ENCODE assay signal across 34 cellular contexts in genomic region chr1:152640351-152640750, GRCh38. TPM values are rescaled to one million over a fixed set of nuclear protein-coding genes. Genes with fewer than 3 reads are reported as not detected.
"Had no signal": no experiment of that assay in that cellular context is flagged by ENCODE, and none has a peak within 500 bp of the region (broad histone marks: within the 10 kb centered on the region; RNA-seq: fewer than 3 reads in every experiment).

No MANE protein-coding gene starts in this region.

- H3K27ac ChIP-seq: KMS-11, Peyer's patch, SJSA1 had no signal

- H3K27me3 ChIP-seq: MG63, Peyer's patch had no signal

- H3K9me3 ChIP-seq: MG63, Peyer's patch, SJSA1, SK-N-SH had no signal

- H3K9ac ChIP-seq: KMS-11, SK-N-SH had no signal

- H3K4me1 ChIP-seq: Peyer's patch, SJSA1 had no signal

- DNase-seq: Karpas-422, KBM-7, MG63, NCI-H1048, NCI-H1092 treated with DMSO at 0.1 percent for 48 hours, NCI-H1105 treated with DMSO at 0.1 percent for 48 hours, NCI-H1417, NCI-H1436, NCI-H146, NCI-H1694, NCI-H187, NCI-H1930, NCI-H2029 treated with DMSO at 0.1 percent for 48 hours, NCI-H2081 treated with DMSO at 0.1 percent for 48 hours, NCI-H2107, NCI-H2171, NCI-H226, NCI-H446 treated with DMSO at 0.1 percent for 48 hours, NCI-H510A, NCI-H524, NCI-H526, NCI-H69, NCI-H748 treated with DMSO at 0.1 percent for 48 hours, NCI-H82, OCI-M1, PC-3, Peyer's patch, Right ventricle myocardium superior, RPMI8226, SHP77 treated with DMSO at 0.1 percent for 48 hours, SK-N-SH had no signal

- H3K36me3 ChIP-seq: MG63, Peyer's patch, SJSA1 had no signal

- H3K4me3 ChIP-seq: MG63, Peyer's patch, SJSA1 had no signal

- H3K4me2 ChIP-seq: KMS-11, SK-N-SH had no signal

RNA-seq across cellular contexts. Expression of gene LCE3A, which starts 17.4 kb away (rescaled TPM):
- total RNA-seq: M059J, PC-3, Peyer's patch, Right ventricle myocardium superior, SJSA1 had no signal
- polyA plus RNA-seq: SK-N-SH had no signal

RNA-seq across cellular contexts. Expression of gene LCE2D, which starts 22.8 kb away (rescaled TPM):
- total RNA-seq: M059J, PC-3, Peyer's patch, Right ventricle myocardium superior, SJSA1 had no signal
- polyA plus RNA-seq: SK-N-SH had no signal

RNA-seq across cellular contexts. Expression of gene LCE3B, which starts 26.7 kb away (rescaled TPM):
- total RNA-seq: M059J, PC-3, Peyer's patch, Right ventricle myocardium superior, SJSA1 had no signal
- polyA plus RNA-seq: SK-N-SH had no signal

RNA-seq across cellular contexts. Expression of gene LCE2C, which starts 34.7 kb away (rescaled TPM):
- total RNA-seq: M059J, PC-3, Peyer's patch, Right ventricle myocardium superior, SJSA1 had no signal
- polyA plus RNA-seq: SK-N-SH had no signal

RNA-seq across cellular contexts. Expression of gene LCE3C, which starts 40.3 kb away (rescaled TPM):
- total RNA-seq: M059J, PC-3, Peyer's patch, Right ventricle myocardium superior, SJSA1 had no signal
- polyA plus RNA-seq: SK-N-SH had no signal
